8 cellular contexts compared by ENCODE assay signal in genomic region chr1:84442256-84442655, GRCh38. TPM values are rescaled to one million over a fixed set of nuclear protein-coding genes. Genes with fewer than 3 reads are reported as not detected.
DNase-seq lines count a peak whose midpoint lies in the region; ATAC-seq and TF ChIP-seq lines count a peak whose summit lies in the region.

No MANE protein-coding gene starts in this region.

- H3K27ac Mint-ChIP-seq in activated naive CD4-positive, alpha-beta T cell treated with anti-CD3 and anti-CD28 coated beads, Interleukin-2, amount 50 U/mL, for 72 hours: peak overlapping the region in 1 of 2 donors; percentile 42
- H3K27ac Mint-ChIP-seq in T-helper 2 cell treated with Interferon-gamma antibody and Interleukin-4, amounts not matched to agents 5 μg/mL and 100 μg/mL, for 36 hours: peak overlapping the region; percentile 76

- H3K4me3 ChIP-seq in fibroblast of pulmonary artery (replicated peaks; ENCODE audit: low read depth, low read length): no peak overlapping the region

- DNase-seq in activated naive CD4-positive, alpha-beta T cell treated with anti-CD3 and anti-CD28 coated beads, Interleukin-2, amount 50 U/mL, for 72 hours (ENCODE audit: low spot score in 2 of 2): no peak
- DNase-seq in activated naive CD4-positive, alpha-beta T cell (lab: John Stamatoyannopoulos, UW): no peak
- DNase-seq in H4 (ENCODE audit: low spot score) (peak; percentile 70), LHCN-M2 (ENCODE audit: low read depth) (peak; percentile 85), fibroblast of pulmonary artery (ENCODE audit: low read depth) (peak; percentile 94), pulmonary artery endothelial cell (ENCODE audit: low read depth, low spot score) (peak; percentile 55), NCI-H774 (lab: John Stamatoyannopoulos, UW) (no peak)
- no peak for DNase-seq in T-helper 2 cell treated with Interferon-gamma antibody and Interleukin-4, amounts not matched to agents 5 μg/mL and 100 μg/mL, for 36 hours (ENCODE audit: low spot score)

- peak overlapping the region; percentile 22 for H3K4me3 Mint-ChIP-seq in T-helper 2 cell treated with Interferon-gamma antibody and Interleukin-4, amounts not matched to agents 5 μg/mL and 100 μg/mL, for 36 hours

- H3K9me3 Mint-ChIP-seq in activated naive CD4-positive, alpha-beta T cell treated with anti-CD3 and anti-CD28 coated beads, Interleukin-2, amount 50 U/mL, for 72 hours: peaks cover 0 to 11% of the 10 kb centered on the region in 2 donors
- H3K9me3 Mint-ChIP-seq in T-helper 2 cell treated with Interferon-gamma antibody and Interleukin-4, amounts not matched to agents 5 μg/mL and 100 μg/mL, for 36 hours: peaks cover 9% of the 10 kb centered on the region

- H3K4me1 Mint-ChIP-seq in T-helper 2 cell treated with Interferon-gamma antibody and Interleukin-4, amounts not matched to agents 5 μg/mL and 100 μg/mL, for 36 hours (ENCODE audit: low read depth): peaks cover 17% of the 10 kb centered on the region

- ATAC-seq in activated naive CD4-positive, alpha-beta T cell treated with anti-CD3 and anti-CD28 coated beads, Interleukin-2, amount 50 U/mL, for 72 hours: peak; percentile 96 to 100

- peaks cover 0 to 5% of the 10 kb centered on the region in 2 donors for H3K36me3 Mint-ChIP-seq in activated naive CD4-positive, alpha-beta T cell treated with anti-CD3 and anti-CD28 coated beads, Interleukin-2, amount 50 U/mL, for 72 hours
- H3K36me3 Mint-ChIP-seq in T-helper 2 cell treated with Interferon-gamma antibody and Interleukin-4, amounts not matched to agents 5 μg/mL and 100 μg/mL, for 36 hours (ENCODE audit: low read depth): no peaks in the 10 kb centered on the region

- H3K27me3 Mint-ChIP-seq in T-helper 2 cell treated with Interferon-gamma antibody and Interleukin-4, amounts not matched to agents 5 μg/mL and 100 μg/mL, for 36 hours (ENCODE audit: low read depth): peaks cover 16% of the 10 kb centered on the region

- TF ChIP-seq CTCF in fibroblast of pulmonary artery (IDR thresholded peaks at IDR 0.05; ENCODE audit: low read length, missing control alignments): peak; percentile 56

RNA-seq across cellular contexts. Expression of gene RPF1, which starts 36.8 kb away (rescaled TPM):
- total RNA-seq in activated naive CD4-positive, alpha-beta T cell treated with anti-CD3 and anti-CD28 coated beads, Interleukin-2, amount 50 U/mL, for 72 hours: 10 to 100 TPM; 44.6 to 62.5 TPM
- 48.1 and 49.5 TPM in 2 replicates for total RNA-seq in H4 (2014; rRNA removed; shearing (Covaris generic))
- total RNA-seq in LHCN-M2 (2014; rRNA removed) (46.4 and 46.8 TPM in 2 replicates), pulmonary artery endothelial cell (35.4 and 42.9 TPM in 2 replicates)
- polyA plus RNA-seq in LHCN-M2 (2012): 23.6 TPM

RNA-seq across cellular contexts. Expression of gene DNASE2B, which starts 44.0 kb away (rescaled TPM):
- total RNA-seq in activated naive CD4-positive, alpha-beta T cell treated with anti-CD3 and anti-CD28 coated beads, Interleukin-2, amount 50 U/mL, for 72 hours: not detected
- total RNA-seq in H4 (2014; rRNA removed; shearing (Covaris generic)): not detected in 2 replicates
- total RNA-seq in LHCN-M2 (2014; rRNA removed): not detected in 2 replicates
- polyA plus RNA-seq in LHCN-M2 (2012): not detected
- not detected in 2 replicates for total RNA-seq in pulmonary artery endothelial cell

Comparison
In these comparisons a context has a peak if more than half of its experiments do, and no peak if none do; other contexts are left out.
1. DNase-seq: peak in H4 (single experiment), LHCN-M2 (single experiment), fibroblast of pulmonary artery (single experiment) and pulmonary artery endothelial cell (single experiment); none in activated naive CD4-positive, alpha-beta T cell treated with anti-CD3 and anti-CD28 coated beads, Interleukin-2, amount 50 U/mL, for 72 hours (0 of 2), activated naive CD4-positive, alpha-beta T cell (0 of 4), T-helper 2 cell treated with Interferon-gamma antibody and Interleukin-4, amounts not matched to agents 5 μg/mL and 100 μg/mL, for 36 hours (single experiment) and NCI-H774 (single experiment).